21 cellular contexts compared by ENCODE assay signal in the genomic region with DNA sequence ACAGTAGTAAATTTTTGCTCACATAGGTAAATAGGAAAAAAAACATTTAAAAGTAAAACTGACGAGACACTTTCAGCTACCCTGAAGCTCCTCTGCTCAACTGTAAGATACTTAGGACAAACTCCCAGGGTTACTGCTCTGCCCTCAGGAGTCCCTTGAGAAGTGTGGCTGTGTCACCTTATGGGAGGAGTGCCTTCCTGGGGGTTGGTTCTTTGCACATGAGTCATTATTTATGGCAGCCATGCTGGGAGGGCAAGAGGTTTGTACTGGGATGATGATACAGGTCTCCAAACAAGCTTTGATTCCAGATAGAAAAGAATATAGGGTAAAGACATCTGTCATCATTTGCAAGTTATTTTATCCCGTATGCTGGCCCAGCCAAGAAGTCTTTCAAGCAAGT. TPM values are rescaled to one million over a fixed set of nuclear protein-coding genes. Genes with fewer than 3 reads are reported as not detected.
DNase-seq lines count a peak whose midpoint lies in the region; ATAC-seq and TF ChIP-seq lines count a peak whose summit lies in the region.
"Had no signal": no experiment of that assay in that cellular context is flagged by ENCODE, and none has a peak within 500 bp of the region (broad histone marks: within the 10 kb centered on the region; RNA-seq: fewer than 3 reads in every experiment).

No MANE protein-coding gene starts in this region.

- no peak overlapping the region for H4K8ac ChIP-seq in IMR-90 (ENCODE audit: low read depth in 2 of 2, low read length in 2 of 2)

- H2AK9ac ChIP-seq in IMR-90 (replicated peaks; ENCODE audit: low read depth, low read length, poor library complexity) = no peak overlapping the region

- CTCF ChIA-PET in IMR-90 (lab: Yijun Ruan, JAX) = interaction anchor here (0.7 to 1.6 kb wide), 4 partner anchors 18 to 286 kb away, joined by 3 to 5 read pairs (median 3); no protein-coding TSS in a partner anchor

- no peak overlapping the region for H3K27ac ChIP-seq in IMR-90 (ENCODE audit: insufficient read depth, low read length)
- peak overlapping the region; percentile 47 for H3K27ac ChIP-seq in brain microvascular endothelial cell
- H3K27ac ChIP-seq in left lung = no peak overlapping the region
- H3K27ac ChIP-seq: epithelial cell of prostate, psoas muscle, suprapubic skin had no signal

- no CpG with 5 or more reads among the region's 2 CpGs for WGBS in IMR-90 (ENCODE audit: extremely low coverage in 2 of 2, insufficient read length in 1 of 2), 2 experiments

- H2AK5ac ChIP-seq in IMR-90 (ENCODE audit: low read depth, low read length) = no peak overlapping the region

- DNase-seq in EH (ENCODE audit: low read depth) = peak; percentile 75
- peak; percentile 51 for DNase-seq in IMR-90
- DNase-seq in brain microvascular endothelial cell = peak; percentile 53
- DNase-seq in left lung = no peak
- no peak for DNase-seq in Right ventricle myocardium superior
- no peak for DNase-seq in medulla oblongata (ENCODE audit: extremely low spot score)
- no peak for DNase-seq in NCI-H2081 (lab: John Stamatoyannopoulos, UW)
- DNase-seq: activated CD4-positive, alpha-beta T cell treated with anti-CD3 and anti-CD28 coated beads for 4 hours; activated naive CD8-positive, alpha-beta T cell treated with anti-CD3 and anti-CD28 coated beads, Interleukin-2, amount 50 U/mL, for 24 hours; activated T-cell treated with anti-CD3 and anti-CD28 coated beads, Interleukin-2, amount 50 U/mL, for 4 hours; C1 segment of cervical spinal cord; cerebellar nuclear complex; DMS79; NCI-H1105 treated with DMSO at 0.1 percent for 48 hours; NCI-H446; psoas muscle; stimulated activated CD4-positive, alpha-beta T cell treated with anti-CD3 and anti-CD28 coated beads, Interleukin-15, amount 100 ng/mL, for 24 hours had no signal

- POLR2A ChIA-PET in IMR-90 (lab: Charles Lee; ENCODE audit: unreplicated experiment) = no interaction called here

- peak; percentile 69; the same call in 1 of the 2 replicates for ATAC-seq in IMR-90 (ENCODE audit: low read depth)
- peak; percentile 41 for ATAC-seq in left lung
- no peak for ATAC-seq in Right ventricle myocardium superior (ENCODE audit: poor library complexity)
- ATAC-seq in GM18873 (IDR thresholded peaks at IDR 0.05; ENCODE audit: low FRiP score, unreplicated experiment) = no peak
- ATAC-seq: activated naive CD8-positive, alpha-beta T cell treated with anti-CD3 and anti-CD28 coated beads, Interleukin-2, amount 50 U/mL, for 24 hours; activated T-cell treated with anti-CD3 and anti-CD28 coated beads, Interleukin-2, amount 50 U/mL, for 4 hours; HepG2 had no signal

- H3K9me1 ChIP-seq in IMR-90 (ENCODE audit: insufficient read depth, low read length) = peaks cover 12% of the 10 kb centered on the region; the same call in 1 of the 2 replicates

- no TSS peak for BruUV-seq in IMR-90 (replicated peaks; lab: Mats Ljungman, UMichigan)

- H3K9me3 ChIP-seq in IMR-90 (ENCODE audit: control insufficient read depth, insufficient read depth, low read length) (no peaks in the 10 kb centered on the region), left lung (no peaks in the 10 kb centered on the region)
- H3K9me3 ChIP-seq: psoas muscle, suprapubic skin had no signal

- H3K23ac ChIP-seq in IMR-90 (ENCODE audit: low read depth, low read length) = no peak overlapping the region

- H2BK15ac ChIP-seq in IMR-90 (ENCODE audit: low read depth, low read length) = no peak overlapping the region

- H3K27me3 ChIP-seq in IMR-90 (ENCODE audit: control insufficient read depth, insufficient read depth, low read length) = no peaks in the 10 kb centered on the region
- H3K27me3 ChIP-seq in brain microvascular endothelial cell (replicated peaks) = no peaks in the 10 kb centered on the region
- H3K27me3 ChIP-seq in left lung = no peaks in the 10 kb centered on the region
- H3K27me3 ChIP-seq: suprapubic skin had no signal

- 0 out of 2 replicates have a peak overlapping the region, but pooled peaks have one; percentile 14 for H3K4ac ChIP-seq in IMR-90 (ENCODE audit: low read depth, low read length)

- peaks cover 5% of the 10 kb centered on the region; the same call in 1 of the 2 replicates for H3K4me1 ChIP-seq in IMR-90 (ENCODE audit: control insufficient read depth, insufficient read depth, low read length)
- no peaks in the 10 kb centered on the region for H3K4me1 ChIP-seq in left lung
- H3K4me1 ChIP-seq: psoas muscle, suprapubic skin had no signal

- no peak for TF ChIP-seq CTCF in IMR-90 (conservative IDR thresholded peaks at IDR 0.05; ENCODE audit: low read depth, low read length)
- no peak for TF ChIP-seq CTCF in brain microvascular endothelial cell (IDR thresholded peaks at IDR 0.05; ENCODE audit: low read depth, low read length, missing control alignments)
- TF ChIP-seq CTCF in left lung (IDR thresholded peaks at IDR 0.05) = no peak

- H3K56ac ChIP-seq in IMR-90 (ENCODE audit: extremely low read depth, insufficient read depth, low read length) = no peak overlapping the region

- in situ Hi-C loops in IMR-90 (cut with MboI; ENCODE audit: low sequenced_read_pairs) (no loop called here), brain microvascular endothelial cell (cut with HindIII; ENCODE audit: low pct_ligation_motif_present, low sequenced_read_pairs) (no loop called here)

- H3K9ac ChIP-seq in IMR-90 (ENCODE audit: low read depth, low read length) = no peak overlapping the region

- TF ChIP-seq RAD21 in IMR-90 (IDR thresholded peaks at IDR 0.05; ENCODE audit: low read length) = no peak

- H4K20me1 ChIP-seq in IMR-90 (ENCODE audit: insufficient read depth, low read length) = no peaks in the 10 kb centered on the region; the same call in 1 of the 2 replicates

- H3K36me3 ChIP-seq in IMR-90 (ENCODE audit: control insufficient read depth, insufficient read depth, low read length) (peaks cover 26% of the 10 kb centered on the region), brain microvascular endothelial cell (replicated peaks) (peaks cover 20% of the 10 kb centered on the region), left lung (peaks cover 0 to 95% of the 10 kb centered on the region in 2 donors)

- peak overlapping the region; percentile 30; the same call in 1 of the 2 replicates for H2BK120ac ChIP-seq in IMR-90 (ENCODE audit: low read depth, low read length)

- H2AFZ ChIP-seq in IMR-90 (replicated peaks; ENCODE audit: low read length, poor library complexity) = no peak overlapping the region

- H3K4me3 ChIP-seq in IMR-90 (ENCODE audit: insufficient read depth, low read depth, low read length) (no peak overlapping the region), brain microvascular endothelial cell (ENCODE audit: low read depth, low read length) (no peak overlapping the region), left lung (no peak overlapping the region)
- H3K4me3 ChIP-seq: psoas muscle, suprapubic skin had no signal

- H3K14ac ChIP-seq in IMR-90 (replicated peaks; ENCODE audit: low read depth, low read length) = no peak overlapping the region

- no peak overlapping the region for H2BK20ac ChIP-seq in IMR-90 (ENCODE audit: low read depth, low read length)

- dilution Hi-C loops in IMR-90 (cut with HindIII; ENCODE audit: low sequenced_read_pairs, unreplicated experiment) = no loop called here

- H3K18ac ChIP-seq in IMR-90 (ENCODE audit: low read depth, low read length) = no peak overlapping the region

- intact Hi-C loops in IMR-90 (cut with micrococcal nuclease) (no loop called here), left lung (cut with DNase I) (no loop called here), Right ventricle myocardium superior (cut with DNase I) (no loop called here)

- TF ChIP-seq POLR2A in IMR-90 (IDR thresholded peaks at IDR 0.05; ENCODE audit: low read depth, low read length) = no peak

- no peak overlapping the region for H4K91ac ChIP-seq in IMR-90 (ENCODE audit: insufficient read depth, low read depth, low read length)

- H2BK5ac ChIP-seq in IMR-90 (ENCODE audit: low read depth, low read length, poor library complexity, severe bottlenecking) = no peak overlapping the region

- no peak overlapping the region for H3K4me2 ChIP-seq in IMR-90 (ENCODE audit: low read depth, low read length)

- H3K79me1 ChIP-seq in IMR-90 (ENCODE audit: low read depth in 1 of 2, low read length in 2 of 2) = peaks cover 3 to 20% of the 10 kb centered on the region in 2 experiments; a peak in 3 of 4 replicates

- H4K5ac ChIP-seq in IMR-90 (ENCODE audit: low read depth, low read length) = no peak overlapping the region

TF ChIP-seq in IMR-90, 13 proteins besides CTCF, POLR2A, EP300 and RAD21:
- TF ChIP-seq BHLHE40 (IDR thresholded peaks at IDR 0.05; ENCODE audit: low read depth, low read length) (no peak), FOS (IDR thresholded peaks at IDR 0.05; ENCODE audit: low read depth, low read length) (0 out of 2 replicates have a peak, but pooled peaks have one; percentile 44)

RNA-seq across cellular contexts. Expression of a gene that starts 45.9 kb away (rescaled TPM):
- total RNA-seq in IMR-90 (2012; rRNA removed) (23.1 and 46.9 TPM in 2 replicates), left lung (10 to 100 TPM; 43.1 to 51.8 TPM), Right ventricle myocardium superior (108 TPM)
- 36.0 and 41.1 TPM in 2 replicates for polyA plus RNA-seq in IMR-90 (2012; rRNA removed)
- 6.2 and 23.5 TPM in 2 replicates for polyA plus RNA-seq in IMR-90 (2012; cell fraction: cytosol; rRNA removed)
- polyA plus RNA-seq in IMR-90 (2012; cell fraction: nucleus; rRNA removed; ENCODE audit: low replicate concordance) = 2.0 and 11.3 TPM in 2 replicates

Comparison
In these comparisons a context has a peak if more than half of its experiments do, and no peak if none do; other contexts are left out.
1. DNase-seq: peak in EH (single experiment), IMR-90 (single experiment) and brain microvascular endothelial cell (single experiment); none in left lung (0 of 2), Right ventricle myocardium superior (single experiment), medulla oblongata (single experiment) and NCI-H2081 (0 of 2).
2. ATAC-seq: peak in IMR-90 (single experiment) and left lung (single experiment); none in Right ventricle myocardium superior (single experiment) and GM18873 (single experiment).